In genomic region chr4:100742045-100742444, GRCh38 we compare ENCODE assay signal across 10 cellular contexts.
A peak's percentile ranks its signal among the peaks of the same experiment; 100 is the strongest.
DNase-seq lines count a peak whose midpoint lies in the region; ATAC-seq and TF ChIP-seq lines count a peak whose summit lies in the region.
"Had no signal": no experiment of that assay in that cellular context is flagged by ENCODE, and none has a peak within 500 bp of the region (broad histone marks: within the 10 kb centered on the region; RNA-seq: fewer than 3 reads in every experiment).

No MANE protein-coding gene starts in this region.

- no peaks in the 10 kb centered on the region for H3K36me3 ChIP-seq in Loucy (ENCODE audit: insufficient read depth, low read length)
- H3K36me3 ChIP-seq: esophagus muscularis mucosa had no signal

- peak; percentile 41 for DNase-seq in DMS 273 (lab: John Stamatoyannopoulos, UW; ENCODE audit: unreplicated experiment)
- no peak for DNase-seq in DMS 273 treated with DMSO at 0.1 percent for 48 hours (lab: John Stamatoyannopoulos, UW)
- no peak for DNase-seq in chondrocyte (ENCODE audit: low spot score)
- no peak for DNase-seq in progenitor cell of endocrine pancreas (ENCODE audit: low spot score, unreplicated experiment)
- DNase-seq in mesenteric fat pad (ENCODE audit: low spot score): no peak
- DNase-seq in natural killer cell: no peak
- DNase-seq in T-helper 2 cell treated with Interferon-gamma antibody and Interleukin-4, amounts not matched to agents 5 μg/mL and 100 μg/mL, for 36 hours (ENCODE audit: low spot score): no peak
- DNase-seq: T-helper 9 cell had no signal

- no peak for ATAC-seq in natural killer cell

- H3K27me3 ChIP-seq in Loucy (ENCODE audit: insufficient read depth, low read length, poor library complexity, severe bottlenecking): no peaks in the 10 kb centered on the region
- H3K27me3 ChIP-seq: esophagus muscularis mucosa had no signal

- intact Hi-C loops in natural killer cell (cut with micrococcal nuclease): no loop called here

- H3K4me3 ChIP-seq in Loucy (ENCODE audit: low read length, poor library complexity, severe bottlenecking): no peak overlapping the region
- H3K4me3 ChIP-seq: esophagus muscularis mucosa had no signal

- H3K4me3 Mint-ChIP-seq in chondrocyte (ENCODE audit: unreplicated experiment) (no peak overlapping the region), progenitor cell of endocrine pancreas (ENCODE audit: low read depth) (no peak overlapping the region), natural killer cell (no peak overlapping the region)
- H3K4me3 Mint-ChIP-seq in T-helper 2 cell treated with Interferon-gamma antibody and Interleukin-4, amounts not matched to agents 5 μg/mL and 100 μg/mL, for 36 hours: no peak overlapping the region

- TF ChIP-seq CTCF in Loucy (conservative IDR thresholded peaks at IDR 0.05; ENCODE audit: low read length) (peak; percentile 73), chondrocyte (IDR thresholded peaks at IDR 0.05) (peak; percentile 71), progenitor cell of endocrine pancreas (IDR thresholded peaks at IDR 0.05; ENCODE audit: unreplicated experiment) (peak; percentile 11), natural killer cell (IDR thresholded peaks at IDR 0.05) (no peak)

- no peak overlapping the region for H3K4me2 ChIP-seq in Loucy (ENCODE audit: low read depth, low read length, poor library complexity, severe bottlenecking)

- H3K27ac Mint-ChIP-seq in chondrocyte (ENCODE audit: unreplicated experiment): no peak overlapping the region
- no peak overlapping the region for H3K27ac Mint-ChIP-seq in progenitor cell of endocrine pancreas
- no peak overlapping the region for H3K27ac Mint-ChIP-seq in natural killer cell
- no peak overlapping the region for H3K27ac Mint-ChIP-seq in T-helper 2 cell treated with Interferon-gamma antibody and Interleukin-4, amounts not matched to agents 5 μg/mL and 100 μg/mL, for 36 hours

- H4K20me1 ChIP-seq in Loucy (ENCODE audit: insufficient read depth, low read length, poor library complexity, severe bottlenecking): no peaks in the 10 kb centered on the region

- peaks cover 3% of the 10 kb centered on the region for H3K9me3 Mint-ChIP-seq in chondrocyte (ENCODE audit: low read depth)
- peaks cover 6% of the 10 kb centered on the region for H3K9me3 Mint-ChIP-seq in progenitor cell of endocrine pancreas (ENCODE audit: low read depth)
- H3K9me3 Mint-ChIP-seq in natural killer cell: no peaks in the 10 kb centered on the region
- H3K9me3 Mint-ChIP-seq in T-helper 2 cell treated with Interferon-gamma antibody and Interleukin-4, amounts not matched to agents 5 μg/mL and 100 μg/mL, for 36 hours: no peaks in the 10 kb centered on the region

- no peaks in the 10 kb centered on the region for H3K9me3 ChIP-seq in Loucy (ENCODE audit: insufficient read depth, low read depth, low read length)
- H3K9me3 ChIP-seq: esophagus muscularis mucosa had no signal

- peaks cover 19% of the 10 kb centered on the region for H3K4me1 ChIP-seq in Loucy (ENCODE audit: insufficient read depth, low read length, poor library complexity, severe bottlenecking)

- no peaks in the 10 kb centered on the region for H3K27me3 Mint-ChIP-seq in chondrocyte (ENCODE audit: low read depth)
- H3K27me3 Mint-ChIP-seq in progenitor cell of endocrine pancreas: no peaks in the 10 kb centered on the region
- no peaks in the 10 kb centered on the region for H3K27me3 Mint-ChIP-seq in natural killer cell (ENCODE audit: low read depth in 2 of 2)
- no peaks in the 10 kb centered on the region for H3K27me3 Mint-ChIP-seq in T-helper 2 cell treated with Interferon-gamma antibody and Interleukin-4, amounts not matched to agents 5 μg/mL and 100 μg/mL, for 36 hours (ENCODE audit: low read depth)

- no peaks in the 10 kb centered on the region for H3F3A ChIP-seq in Loucy (ENCODE audit: low read depth)

- no peaks in the 10 kb centered on the region for H3K9me2 ChIP-seq in Loucy (replicated peaks; ENCODE audit: low read depth, low read length)

- no peaks in the 10 kb centered on the region for H3K79me2 ChIP-seq in Loucy (ENCODE audit: insufficient read depth, low read length)

- H3K9ac ChIP-seq in Loucy (ENCODE audit: low read depth, low read length, poor library complexity, severe bottlenecking): no peak overlapping the region

- H3K36me3 Mint-ChIP-seq in chondrocyte (ENCODE audit: low read depth): no peaks in the 10 kb centered on the region
- H3K36me3 Mint-ChIP-seq in progenitor cell of endocrine pancreas (ENCODE audit: insufficient read depth): no peaks in the 10 kb centered on the region
- no peaks in the 10 kb centered on the region for H3K36me3 Mint-ChIP-seq in natural killer cell
- H3K36me3 Mint-ChIP-seq in T-helper 2 cell treated with Interferon-gamma antibody and Interleukin-4, amounts not matched to agents 5 μg/mL and 100 μg/mL, for 36 hours (ENCODE audit: low read depth): no peaks in the 10 kb centered on the region

- H2AFZ ChIP-seq in Loucy (ENCODE audit: low read length): no peak overlapping the region

- H3K4me1 Mint-ChIP-seq in chondrocyte (ENCODE audit: low read depth) (peaks cover 15% of the 10 kb centered on the region), progenitor cell of endocrine pancreas (ENCODE audit: low read depth) (no peaks in the 10 kb centered on the region), natural killer cell (no peaks in the 10 kb centered on the region)
- no peaks in the 10 kb centered on the region for H3K4me1 Mint-ChIP-seq in T-helper 2 cell treated with Interferon-gamma antibody and Interleukin-4, amounts not matched to agents 5 μg/mL and 100 μg/mL, for 36 hours (ENCODE audit: low read depth)
